8 cellular contexts compared by ENCODE assay signal in the genomic region with DNA sequence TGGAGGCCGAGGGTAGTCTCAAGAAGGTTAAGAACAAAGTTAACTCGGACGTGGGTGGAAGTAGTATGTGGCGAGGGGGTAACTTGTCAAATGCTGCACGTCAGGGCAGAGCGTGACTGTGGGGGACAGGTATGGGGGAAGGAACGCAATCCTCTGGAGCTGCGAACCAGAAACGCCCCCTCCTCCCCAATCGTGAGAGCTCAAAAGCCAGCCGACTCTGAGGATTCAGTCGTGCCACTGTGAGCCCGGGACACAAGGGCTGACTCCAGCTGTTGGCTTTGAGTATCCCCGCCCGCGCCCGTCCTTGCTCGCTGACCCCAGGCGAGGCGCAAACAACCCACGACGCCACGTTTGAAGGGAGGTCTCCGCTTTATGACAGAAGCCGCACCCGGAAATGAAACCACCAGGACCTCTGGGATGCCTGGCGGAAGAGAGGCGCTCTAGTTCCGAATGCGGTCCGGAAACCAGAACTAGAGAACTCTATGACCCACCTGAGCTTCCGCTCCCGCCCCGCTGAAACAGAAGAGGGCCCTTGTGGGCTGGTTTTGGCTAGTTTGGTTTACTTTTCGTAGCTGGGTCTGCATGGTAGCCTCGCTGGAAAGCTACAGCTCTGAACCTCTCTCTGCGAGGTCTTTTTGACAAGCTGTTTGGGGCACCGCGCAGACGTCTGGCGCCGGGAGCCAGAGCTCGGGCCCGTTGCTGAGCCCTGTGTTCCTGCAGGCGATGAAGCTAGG.
DNase-seq lines count a peak whose midpoint lies in the region; ATAC-seq and TF ChIP-seq lines count a peak whose summit lies in the region.

Gene PEX12, minus strand, starts transcription at position 377 of the 734 bp plus-strand sequence. CDS start 550 bp downstream, outside the sequence.

- peak; percentile 56 for ATAC-seq in HG03457 (IDR thresholded peaks at IDR 0.05; ENCODE audit: unreplicated experiment)

- DNase-seq in AG09319 (ENCODE audit: extremely low read depth, low read depth) (peak; percentile 58), GM19238 (ENCODE audit: insufficient read length, low spot score) (peak; percentile 74), NCI-H524 treated with DMSO at 0.1 percent for 48 hours (lab: John Stamatoyannopoulos, UW) (peak; percentile 75), dedifferentiated amniotic fluid mesenchymal stem cell (ENCODE audit: extremely low spot score) (peak; percentile 82), left kidney (ENCODE audit: low read depth, low spot score) (peak; percentile 98)
- peak; percentile 89 for DNase-seq in activated CD4-positive, alpha-beta T cell treated with anti-CD3 and anti-CD28 coated beads for 48 hours
- peak; percentile 87 for DNase-seq in stimulated activated CD4-positive, alpha-beta T cell treated with anti-CD3 and anti-CD28 coated beads, Interleukin-1b, Interleukin-23, amount 100 ng/mL, for 48 hours

- no peak; the same call in none of the 2 replicates for TF ChIP-seq CTCF in AG09319 (IDR thresholded peaks at IDR 0.05; ENCODE audit: low read depth, low read length)

Comparison
In these comparisons a context has a peak if more than half of its experiments do, and no peak if none do; other contexts are left out.
1. Peak in every context shown above with its lines: DNase-seq and ATAC-seq.